Comparison of ENCODE assay signal across 1 cellular context in genomic region chr7:46215987-46216567, GRCh38.
TF ChIP-seq lines count a peak whose summit lies in the region.

No MANE protein-coding gene starts in this region.

TF ChIP-seq in HepG2, 621 proteins besides CTCF, POLR2A, EP300 and RAD21 (continued from another document and continues in another):
- TF ChIP-seq HOMEZ (CRISPR knock-in tag; IDR thresholded peaks at IDR 0.05; ENCODE audit: low read depth) (peak; percentile 74), ATRX (CRISPR knock-in tag; IDR thresholded peaks at IDR 0.05; ENCODE audit: borderline replicate concordance) (no peak), ZFP37 (CRISPR knock-in tag; IDR thresholded peaks at IDR 0.05; ENCODE audit: borderline replicate concordance) (0 out of 2 replicates have a peak, but pooled peaks have one; percentile 5), ZNF205 (CRISPR knock-in tag; IDR thresholded peaks at IDR 0.05) (peak; percentile 96), PATZ1 (CRISPR knock-in tag; IDR thresholded peaks at IDR 0.05) (peak; percentile 45), ZNF362 (CRISPR knock-in tag; IDR thresholded peaks at IDR 0.05; ENCODE audit: borderline replicate concordance) (no peak), ZKSCAN8 (CRISPR knock-in tag; IDR thresholded peaks at IDR 0.05; ENCODE audit: borderline replicate concordance) (peak; percentile 84; the same call in 1 of the 2 replicates), GATAD2A (CRISPR knock-in tag; IDR thresholded peaks at IDR 0.05) (peak; percentile 91), SIX1 (CRISPR knock-in tag; IDR thresholded peaks at IDR 0.05; ENCODE audit: borderline replicate concordance) (peak; percentile 76; the same call in 1 of the 2 replicates), SOX6 (IDR thresholded peaks at IDR 0.05) (no peak), SOX6 (CRISPR knock-in tag; IDR thresholded peaks at IDR 0.05) (peak; percentile 100), KLF13 (CRISPR knock-in tag; IDR thresholded peaks at IDR 0.05) (no peak), CREM (IDR thresholded peaks at IDR 0.05) (peak; percentile 58; the same call in 1 of the 2 replicates), CREM (CRISPR knock-in tag; IDR thresholded peaks at IDR 0.05) (no peak), HDAC1 (CRISPR knock-in tag; IDR thresholded peaks at IDR 0.05) (peak; percentile 69), MYC (CRISPR knock-in tag; IDR thresholded peaks at IDR 0.05; ENCODE audit: borderline replicate concordance) (peak; percentile 66), FOXC1 (CRISPR knock-in tag; IDR thresholded peaks at IDR 0.05; ENCODE audit: borderline replicate concordance) (no peak), TCF7 (IDR thresholded peaks at IDR 0.05; ENCODE audit: low read depth) (peak; percentile 36; the same call in 1 of the 2 replicates), MLX (CRISPR knock-in tag; IDR thresholded peaks at IDR 0.05) (peak; percentile 71; the same call in 1 of the 2 replicates), ZNF710 (CRISPR knock-in tag; IDR thresholded peaks at IDR 0.05; ENCODE audit: borderline replicate concordance) (peak; percentile 77), ZNF224 (CRISPR knock-in tag; IDR thresholded peaks at IDR 0.05) (no peak), U2AF1 (optimal IDR thresholded peaks at IDR 0.05; ENCODE audit: low read depth, low read length) (peak; percentile 65), ZNF772 (CRISPR knock-in tag; IDR thresholded peaks at IDR 0.05) (peak; percentile 90), NR0B2 (CRISPR knock-in tag; IDR thresholded peaks at IDR 0.05) (peak; percentile 63; the same call in 1 of the 2 replicates), ZNF878 (CRISPR knock-in tag; IDR thresholded peaks at IDR 0.05) (peak; percentile 85; the same call in 1 of the 2 replicates), KDM6A (CRISPR knock-in tag; IDR thresholded peaks at IDR 0.05; ENCODE audit: low read depth) (no peak), CSRNP1 (CRISPR knock-in tag; IDR thresholded peaks at IDR 0.05) (peak; percentile 66; the same call in 1 of the 2 replicates), PRDM10 (CRISPR knock-in tag; IDR thresholded peaks at IDR 0.05; ENCODE audit: low read depth) (no peak), ZNF446 (CRISPR knock-in tag; IDR thresholded peaks at IDR 0.05) (no peak), MYPOP (CRISPR knock-in tag; IDR thresholded peaks at IDR 0.05) (peak; percentile 79), TFDP1 (CRISPR knock-in tag; IDR thresholded peaks at IDR 0.05; ENCODE audit: borderline replicate concordance) (peak; percentile 67; the same call in 1 of the 2 replicates), ZFY (CRISPR knock-in tag; IDR thresholded peaks at IDR 0.05) (peak; percentile 55), DPF2 (CRISPR knock-in tag; IDR thresholded peaks at IDR 0.05; ENCODE audit: borderline replicate concordance, low read depth) (no peak), SAP130 (CRISPR knock-in tag; IDR thresholded peaks at IDR 0.05; ENCODE audit: low read depth) (peak; percentile 65; the same call in 1 of the 2 replicates), ZNF451 (CRISPR knock-in tag; IDR thresholded peaks at IDR 0.05) (0 out of 2 replicates have a peak, but pooled peaks have one; percentile 36), GFI1 (CRISPR knock-in tag; IDR thresholded peaks at IDR 0.05; ENCODE audit: borderline replicate concordance) (peak; percentile 85), ZBED4 (CRISPR knock-in tag; IDR thresholded peaks at IDR 0.05; ENCODE audit: borderline replicate concordance) (peak; percentile 79; the same call in 1 of the 2 replicates)
